36 cellular contexts compared by ENCODE assay signal in genomic region chr5:170836226-170836625, GRCh38. TPM values are rescaled to one million over a fixed set of nuclear protein-coding genes. Genes with fewer than 3 reads are reported as not detected.
"Had no signal": no experiment of that assay in that cellular context is flagged by ENCODE, and none has a peak within 500 bp of the region (broad histone marks: within the 10 kb centered on the region; RNA-seq: fewer than 3 reads in every experiment).

No MANE protein-coding gene starts in this region.

- H2AFZ ChIP-seq: hepatocyte had no signal

- H3K79me2 ChIP-seq: hepatocyte had no signal

- H3K4me1 ChIP-seq: adrenal gland, esophagus squamous epithelium, gastroesophageal sphincter, heart right ventricle had no signal

- H3K9me3 ChIP-seq: adrenal gland, body of pancreas, esophagus squamous epithelium, gastroesophageal sphincter, heart right ventricle had no signal

- H3K27ac ChIP-seq: adrenal gland, body of pancreas, epithelial cell of prostate, esophagus squamous epithelium, gastroesophageal sphincter, heart right ventricle, hepatocyte had no signal

- H3K4me3 ChIP-seq: adrenal gland, body of pancreas, esophagus squamous epithelium, gastroesophageal sphincter, heart right ventricle, hepatocyte had no signal

- H3K27me3 ChIP-seq: adrenal gland, body of pancreas, esophagus squamous epithelium, gastroesophageal sphincter, hepatocyte had no signal

- H3K36me3 ChIP-seq: adrenal gland, esophagus squamous epithelium, gastroesophageal sphincter, heart right ventricle had no signal

- H3K4me2 ChIP-seq: hepatocyte had no signal

- DNase-seq: activated CD4-positive, alpha-beta T cell treated with anti-CD3 and anti-CD28 coated beads for 4 hours; activated CD4-positive, alpha-beta T cell treated with anti-CD3 and anti-CD28 coated beads, Interleukin-2, amount 50 U/mL, for 1 hour; activated CD4-positive, alpha-beta T cell treated with anti-CD3 and anti-CD28 coated beads, Interleukin-2, amount 50 U/mL, for 48 hours; activated CD4-positive, CD25-positive, alpha-beta regulatory T cell; activated CD4-positive, CD25-positive, alpha-beta regulatory T cell treated with anti-CD3 and anti-CD28 coated beads, Interleukin-2, amount 50 U/mL, for 72 hours; activated CD8-positive, alpha-beta memory T cell treated with anti-CD3 and anti-CD28 coated beads for 24 hours; activated CD8-positive, alpha-beta T cell treated with anti-CD3 and anti-CD28 coated beads for 36 hours; activated effector memory CD4-positive, alpha-beta T cell treated with Interleukin-2 at 50 U/mL for 16 hours; activated gamma-delta T cell treated with Interleukin-2 at 50 U/mL for 16 hours; activated naive CD4-positive, alpha-beta T cell treated with anti-CD3 and anti-CD28 coated beads for 36 hours; activated naive CD8-positive, alpha-beta T cell treated with anti-CD3 and anti-CD28 coated beads for 36 hours; activated naive CD8-positive, alpha-beta T cell treated with anti-CD3 and anti-CD28 coated beads, Interleukin-2, amount 50 U/mL, for 24 hours; activated T-cell treated with anti-CD3 and anti-CD28 coated beads, Interleukin-2, amount 50 U/mL, for 4 hours; adrenal gland; amygdala; aorta; body of pancreas; caudate nucleus; cortex of kidney; dermis blood vessel endothelial cell; effector CD4-positive, alpha-beta T cell; effector memory CD8-positive, alpha-beta T cell; esophagus squamous epithelium; foreskin melanocyte; heart right ventricle; T-helper 2 cell had no signal

- FAIRE-seq: colon, endometrium, endothelial cell of umbilical vein had no signal

- ATAC-seq: activated CD8-positive, alpha-beta T cell treated with anti-CD3 and anti-CD28 coated beads for 36 hours; activated naive CD8-positive, alpha-beta T cell treated with anti-CD3 and anti-CD28 coated beads, Interleukin-2, amount 50 U/mL, for 24 hours; activated T-cell treated with anti-CD3 and anti-CD28 coated beads, Interleukin-2, amount 50 U/mL, for 4 hours; activated T-helper 17 cell treated with anti-CD3 and anti-CD28 coated beads, Interleukin-2, amount 50 U/mL, for 72 hours; body of pancreas; effector memory CD8-positive, alpha-beta T cell; gastroesophageal sphincter; heart right ventricle had no signal

RNA-seq across cellular contexts. Expression of gene RANBP17, which starts 25.6 kb away (rescaled TPM):
- total RNA-seq: activated CD8-positive, alpha-beta T cell treated with anti-CD3 and anti-CD28 coated beads for 36 hours; activated naive CD4-positive, alpha-beta T cell treated with anti-CD3 and anti-CD28 coated beads for 36 hours; activated T-helper 17 cell treated with anti-CD3 and anti-CD28 coated beads, Interleukin-2, amount 50 U/mL, for 72 hours had no signal

RNA-seq across cellular contexts. Expression of gene GABRP, which starts 52.7 kb away (rescaled TPM):
- total RNA-seq: activated CD8-positive, alpha-beta T cell treated with anti-CD3 and anti-CD28 coated beads for 36 hours; activated naive CD4-positive, alpha-beta T cell treated with anti-CD3 and anti-CD28 coated beads for 36 hours; activated naive CD8-positive, alpha-beta T cell treated with anti-CD3 and anti-CD28 coated beads for 36 hours; activated T-cell treated with anti-CD3 and anti-CD28 coated beads, Interleukin-2, amount 50 U/mL, for 4 hours; activated T-helper 17 cell treated with anti-CD3 and anti-CD28 coated beads, Interleukin-2, amount 50 U/mL, for 72 hours; chondrocyte; fibroblast of lung; fibroblast of villous mesenchyme had no signal
- polyA plus RNA-seq: fibroblast of lung had no signal
